Comparison of ENCODE assay signal across 12 cellular contexts in the genomic region with DNA sequence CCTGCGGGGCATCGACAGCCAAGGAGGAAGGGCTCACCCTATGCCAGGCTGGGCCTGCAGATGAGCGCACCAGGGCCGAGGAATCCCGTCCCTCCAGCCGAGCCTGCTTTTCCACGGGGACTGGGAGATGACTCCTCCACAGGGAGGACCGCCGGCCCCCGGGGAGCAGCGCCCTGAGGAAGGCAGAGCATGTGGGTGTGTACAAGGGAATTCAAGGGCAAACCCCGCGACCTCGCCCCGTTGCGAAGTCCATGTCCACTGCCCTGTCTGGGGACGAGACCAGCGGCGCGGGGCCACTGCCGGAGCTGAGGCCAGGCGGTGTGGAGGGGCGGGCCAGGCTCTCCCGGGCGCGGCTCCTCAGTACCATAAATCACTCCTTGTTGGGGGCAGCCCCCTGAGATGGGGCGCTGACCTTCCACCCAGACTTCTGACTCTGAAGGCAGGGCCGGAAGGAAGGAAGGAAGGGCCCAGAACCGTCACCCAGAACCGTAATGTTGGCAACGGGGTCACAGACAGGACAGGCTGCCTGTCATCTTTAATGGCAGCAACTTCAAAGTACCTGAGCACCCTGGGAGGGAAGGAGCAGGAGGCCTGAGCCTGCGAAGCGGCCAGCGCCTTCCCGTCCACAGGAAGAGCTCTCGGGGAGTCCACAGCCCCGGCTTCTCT. TPM values are rescaled to one million over a fixed set of nuclear protein-coding genes. Genes with fewer than 3 reads are reported as not detected.
A peak's percentile ranks its signal among the peaks of the same experiment; 100 is the strongest.
DNase-seq lines count a peak whose midpoint lies in the region; TF ChIP-seq lines count a peak whose summit lies in the region.
"Had no signal": no experiment of that assay in that cellular context is flagged by ENCODE, and none has a peak within 500 bp of the region (broad histone marks: within the 10 kb centered on the region; RNA-seq: fewer than 3 reads in every experiment).

No MANE protein-coding gene starts in this region.

- H3K79me1 ChIP-seq in trophoblast cell (ENCODE audit: low read length) = peaks cover 11% of the 10 kb centered on the region

- 82% methylated on average over 27 of the region's 37 CpGs for WGBS in hepatocyte (ENCODE audit: low lambda C conversion rate, missing lambda C conversion rate)
- WGBS in trophoblast cell (ENCODE audit: extremely low coverage, insufficient coverage, insufficient read length) = no CpG with 5 or more reads among the region's 37 CpGs

- no peak overlapping the region for H3K9ac ChIP-seq in trophoblast cell (ENCODE audit: low read length)

- H3K79me2 ChIP-seq in hepatocyte = peaks cover 23% of the 10 kb centered on the region
- H3K79me2 ChIP-seq in trophoblast cell (ENCODE audit: control insufficient read depth, insufficient read depth, low read length, poor library complexity) = peaks cover 17% of the 10 kb centered on the region

- H3K27me3 ChIP-seq in hepatocyte (no peaks in the 10 kb centered on the region), trophoblast cell (ENCODE audit: insufficient read depth, low read length) (no peaks in the 10 kb centered on the region)
- H3K27me3 ChIP-seq: brain microvascular endothelial cell had no signal

- H2BK5ac ChIP-seq in trophoblast cell (ENCODE audit: low read depth, low read length, poor library complexity) = no peak overlapping the region

- H3K4me1 ChIP-seq in hepatocyte (ENCODE audit: insufficient read depth) = peaks cover 6% of the 10 kb centered on the region
- H3K4me1 ChIP-seq in trophoblast cell (ENCODE audit: control insufficient read depth in 1 of 2, insufficient read depth in 2 of 2, low read length in 2 of 2) = peaks cover 39 to 43% of the 10 kb centered on the region in 2 experiments

- H2AFZ ChIP-seq in hepatocyte = no peak overlapping the region
- no peak overlapping the region for H2AFZ ChIP-seq in trophoblast cell (ENCODE audit: insufficient read depth, low read length, poor library complexity)

- H3K27ac ChIP-seq in RWPE1 = peak overlapping the region; percentile 66
- peak overlapping the region; percentile 40 for H3K27ac ChIP-seq in hepatocyte
- peak overlapping the region; percentile 40 for H3K27ac ChIP-seq in trophoblast cell (ENCODE audit: low read depth, low read length)
- H3K27ac ChIP-seq in coronary artery = peak overlapping the region in 1 of 2 donors; percentile 55
- H3K27ac ChIP-seq: brain microvascular endothelial cell had no signal

- DNase-seq in AG20443 (ENCODE audit: low spot score) (peak; percentile 77), RWPE1 (ENCODE audit: low spot score) (peak; percentile 66), hepatocyte (ENCODE audit: low spot score) (peak; percentile 33), trophoblast cell (peak; percentile 93 to 95), DMS153 treated with DMSO at 0.1 percent for 48 hours (lab: John Stamatoyannopoulos, UW; ENCODE audit: unreplicated experiment) (no peak), amniotic stem cell (lab: John Stamatoyannopoulos, UW) (no peak), coronary artery (ENCODE audit: low spot score) (no peak), NCI-H1694 treated with DMSO at 0.1 percent for 48 hours (lab: John Stamatoyannopoulos, UW) (no peak)
- DNase-seq: activated CD4-positive, alpha-beta T cell treated with anti-CD3 and anti-CD28 coated beads, Interleukin-2, amount 50 U/mL, for 48 hours; brain microvascular endothelial cell; CD4-positive, alpha-beta T cell; NCI-H1048 had no signal

- CTCF ChIA-PET in RWPE1 (lab: Yijun Ruan, JAX) = interaction anchor here (0.5 to 1.8 kb wide), 3 partner anchors 9 to 293 kb away, joined by 3 to 20 read pairs (median 3); no protein-coding TSS in a partner anchor

- no peak overlapping the region for H2AK5ac ChIP-seq in trophoblast cell (ENCODE audit: low read length)

- POLR2A ChIA-PET in RWPE1 (lab: Yijun Ruan, JAX; ENCODE audit: low non-redundant PET) = no interaction called here

- H3K9me3 ChIP-seq in hepatocyte (ENCODE audit: low read depth) = no peaks in the 10 kb centered on the region
- no peaks in the 10 kb centered on the region for H3K9me3 ChIP-seq in trophoblast cell (ENCODE audit: insufficient read depth, low read depth, low read length)

- no peaks in the 10 kb centered on the region for H4K20me1 ChIP-seq in hepatocyte (ENCODE audit: insufficient read depth, poor library complexity, severe bottlenecking)

- H3K36me3 ChIP-seq in hepatocyte (replicated peaks; ENCODE audit: insufficient read depth, low read depth) (no peaks in the 10 kb centered on the region), trophoblast cell (ENCODE audit: control insufficient read depth in 1 of 2, insufficient read depth in 2 of 2, low read length in 2 of 2) (peaks cover 14 to 18% of the 10 kb centered on the region in 2 experiments)

- H3K23ac ChIP-seq in trophoblast cell (ENCODE audit: low read length) = no peak overlapping the region

- H3K4me3 ChIP-seq in hepatocyte (no peak overlapping the region), trophoblast cell (ENCODE audit: low read depth, low read length) (no peak overlapping the region), coronary artery (no peak overlapping the region)

- H2BK12ac ChIP-seq in trophoblast cell (ENCODE audit: low read length) = peak overlapping the region; percentile 16

- TF ChIP-seq CTCF in RWPE1 (conservative IDR thresholded peaks at IDR 0.05; ENCODE audit: low read depth) (no peak), hepatocyte (IDR thresholded peaks at IDR 0.05; ENCODE audit: poor library complexity) (no peak), coronary artery (IDR thresholded peaks at IDR 0.05) (no peak)

- H2BK120ac ChIP-seq in trophoblast cell (ENCODE audit: insufficient read depth, low read length, poor library complexity) = peak overlapping the region; percentile 65

- H3K14ac ChIP-seq in trophoblast cell (ENCODE audit: low read length) = peak overlapping the region; percentile 5

- H3K4ac ChIP-seq in trophoblast cell (ENCODE audit: low read depth, low read length) = peak overlapping the region; percentile 52

- peak overlapping the region; percentile 37 for H3K4me2 ChIP-seq in hepatocyte
- no peak overlapping the region for H3K4me2 ChIP-seq in trophoblast cell (ENCODE audit: low read length)

- peak overlapping the region; percentile 63 for H3K18ac ChIP-seq in trophoblast cell (ENCODE audit: low read length)

- peak overlapping the region; percentile 30 for H4K8ac ChIP-seq in trophoblast cell (ENCODE audit: low read depth, low read length)

- no peak overlapping the region for H4K12ac ChIP-seq in trophoblast cell (ENCODE audit: low read depth, low read length)

- H3K9me2 ChIP-seq in hepatocyte (replicated peaks; ENCODE audit: insufficient read depth) = no peaks in the 10 kb centered on the region

- H4K91ac ChIP-seq in trophoblast cell (ENCODE audit: low read depth, low read length) = peak overlapping the region; percentile 53

RNA-seq across cellular contexts. Expression of a gene that starts 52.6 kb away (rescaled TPM):
- total RNA-seq in hepatocyte = 37.0 and 53.3 TPM in 2 replicates
- polyA plus RNA-seq in hepatocyte = 40.2 and 42.2 TPM in 2 replicates
- 28.3 and 31.1 TPM in 2 replicates for polyA plus RNA-seq in trophoblast cell (2013)

Comparison
In these comparisons a context has a peak if more than half of its experiments do, and no peak if none do; other contexts are left out.
1. DNase-seq: peak in AG20443 (single experiment), RWPE1 (single experiment), hepatocyte (single experiment) and trophoblast cell (2 of 2); none in DMS153 treated with DMSO at 0.1 percent for 48 hours (single experiment), amniotic stem cell (single experiment), coronary artery (single experiment) and NCI-H1694 treated with DMSO at 0.1 percent for 48 hours (single experiment).